ENCODE assay signal across 1 cellular context in the genomic region with DNA sequence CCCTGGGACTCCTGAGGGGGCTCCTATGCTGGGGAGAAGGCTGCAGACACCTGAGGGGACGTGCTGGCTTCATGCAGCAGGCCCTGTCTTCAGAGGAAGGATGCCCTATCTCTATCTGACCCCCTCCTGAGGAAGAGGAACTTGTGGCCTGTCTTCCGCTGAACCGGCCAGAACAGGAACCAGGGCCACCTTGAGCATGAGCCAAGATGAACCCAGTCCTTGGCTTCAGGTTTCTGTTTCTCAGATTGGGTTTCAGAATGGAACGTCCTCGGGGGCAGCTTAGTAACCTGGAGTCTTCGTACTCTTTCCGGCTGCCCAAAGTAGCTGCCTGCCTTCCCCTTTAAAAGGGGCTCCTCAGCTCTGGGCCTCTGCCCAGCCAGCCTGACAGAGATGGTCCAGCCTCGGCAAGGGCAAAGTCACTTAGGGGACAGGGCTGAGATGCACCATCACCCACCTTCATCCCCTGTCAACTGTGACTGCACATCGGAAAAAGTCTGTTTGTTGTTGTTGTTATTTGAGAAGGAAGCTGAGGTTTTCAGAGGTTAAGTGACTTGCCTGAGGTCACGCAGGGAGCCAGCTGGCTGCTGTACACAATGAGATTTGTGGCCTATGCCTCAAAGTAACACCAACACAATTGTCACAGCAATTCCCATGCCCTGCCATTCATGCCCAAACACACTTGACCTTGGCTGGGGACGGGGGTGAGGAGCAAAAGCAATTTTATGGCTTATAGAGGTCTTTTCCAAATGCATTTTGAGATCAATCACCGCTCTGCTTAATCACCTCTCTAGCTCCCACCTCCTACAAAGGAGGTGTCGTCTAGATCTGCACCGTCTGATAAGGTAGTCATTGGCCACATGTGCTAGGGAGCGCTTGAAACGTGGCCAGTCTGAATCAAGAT.
A peak's percentile ranks its signal among the peaks of the same experiment; 100 is the strongest.
TF ChIP-seq lines count a peak whose summit lies in the region.

No MANE protein-coding gene starts in this region.

TF ChIP-seq in HEK293, 187 proteins besides CTCF, POLR2A, EP300 and RAD21 (continued from another document):
- TF ChIP-seq, protein P1, sequence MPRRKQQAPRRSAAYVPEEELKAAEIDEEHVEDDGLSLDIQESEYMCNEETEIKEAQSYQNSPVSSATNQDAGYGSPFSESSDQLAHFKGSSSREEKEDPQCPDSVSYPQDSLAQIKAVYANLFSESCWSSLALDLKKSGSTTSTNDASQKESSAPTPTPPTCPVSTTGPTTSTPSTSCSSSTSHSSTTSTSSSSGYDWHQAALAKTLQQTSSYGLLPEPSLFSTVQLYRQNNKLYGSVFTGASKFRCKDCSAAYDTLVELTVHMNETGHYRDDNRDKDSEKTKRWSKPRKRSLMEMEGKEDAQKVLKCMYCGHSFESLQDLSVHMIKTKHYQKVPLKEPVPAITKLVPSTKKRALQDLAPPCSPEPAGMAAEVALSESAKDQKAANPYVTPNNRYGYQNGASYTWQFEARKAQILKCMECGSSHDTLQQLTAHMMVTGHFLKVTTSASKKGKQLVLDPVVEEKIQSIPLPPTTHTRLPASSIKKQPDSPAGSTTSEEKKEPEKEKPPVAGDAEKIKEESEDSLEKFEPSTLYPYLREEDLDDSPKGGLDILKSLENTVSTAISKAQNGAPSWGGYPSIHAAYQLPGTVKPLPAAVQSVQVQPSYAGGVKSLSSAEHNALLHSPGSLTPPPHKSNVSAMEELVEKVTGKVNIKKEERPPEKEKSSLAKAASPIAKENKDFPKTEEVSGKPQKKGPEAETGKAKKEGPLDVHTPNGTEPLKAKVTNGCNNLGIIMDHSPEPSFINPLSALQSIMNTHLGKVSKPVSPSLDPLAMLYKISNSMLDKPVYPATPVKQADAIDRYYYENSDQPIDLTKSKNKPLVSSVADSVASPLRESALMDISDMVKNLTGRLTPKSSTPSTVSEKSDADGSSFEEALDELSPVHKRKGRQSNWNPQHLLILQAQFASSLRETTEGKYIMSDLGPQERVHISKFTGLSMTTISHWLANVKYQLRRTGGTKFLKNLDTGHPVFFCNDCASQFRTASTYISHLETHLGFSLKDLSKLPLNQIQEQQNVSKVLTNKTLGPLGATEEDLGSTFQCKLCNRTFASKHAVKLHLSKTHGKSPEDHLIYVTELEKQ (tag by site-specific recombination; IDR thresholded peaks at IDR 0.05; ENCODE audit: borderline replicate concordance) = peak; percentile 69; the same call in 1 of the 2 replicates
- TF ChIP-seq FEZF1 (tag by site-specific recombination; IDR thresholded peaks at IDR 0.05) (peak; percentile 91), BCL11A (tag by site-specific recombination; IDR thresholded peaks at IDR 0.05; ENCODE audit: low read depth) (0 out of 2 replicates have a peak, but pooled peaks have one; percentile 63), ZNF629 (tag by site-specific recombination; IDR thresholded peaks at IDR 0.05) (peak; percentile 64; the same call in 1 of the 2 replicates), WT1 (tag by site-specific recombination; IDR thresholded peaks at IDR 0.05) (peak; percentile 63; the same call in 1 of the 2 replicates), ZNF549 (tag by site-specific recombination; IDR thresholded peaks at IDR 0.05) (no peak), SP7 (tag by site-specific recombination; IDR thresholded peaks at IDR 0.05) (peak; percentile 85)
- TF ChIP-seq, protein P2, sequence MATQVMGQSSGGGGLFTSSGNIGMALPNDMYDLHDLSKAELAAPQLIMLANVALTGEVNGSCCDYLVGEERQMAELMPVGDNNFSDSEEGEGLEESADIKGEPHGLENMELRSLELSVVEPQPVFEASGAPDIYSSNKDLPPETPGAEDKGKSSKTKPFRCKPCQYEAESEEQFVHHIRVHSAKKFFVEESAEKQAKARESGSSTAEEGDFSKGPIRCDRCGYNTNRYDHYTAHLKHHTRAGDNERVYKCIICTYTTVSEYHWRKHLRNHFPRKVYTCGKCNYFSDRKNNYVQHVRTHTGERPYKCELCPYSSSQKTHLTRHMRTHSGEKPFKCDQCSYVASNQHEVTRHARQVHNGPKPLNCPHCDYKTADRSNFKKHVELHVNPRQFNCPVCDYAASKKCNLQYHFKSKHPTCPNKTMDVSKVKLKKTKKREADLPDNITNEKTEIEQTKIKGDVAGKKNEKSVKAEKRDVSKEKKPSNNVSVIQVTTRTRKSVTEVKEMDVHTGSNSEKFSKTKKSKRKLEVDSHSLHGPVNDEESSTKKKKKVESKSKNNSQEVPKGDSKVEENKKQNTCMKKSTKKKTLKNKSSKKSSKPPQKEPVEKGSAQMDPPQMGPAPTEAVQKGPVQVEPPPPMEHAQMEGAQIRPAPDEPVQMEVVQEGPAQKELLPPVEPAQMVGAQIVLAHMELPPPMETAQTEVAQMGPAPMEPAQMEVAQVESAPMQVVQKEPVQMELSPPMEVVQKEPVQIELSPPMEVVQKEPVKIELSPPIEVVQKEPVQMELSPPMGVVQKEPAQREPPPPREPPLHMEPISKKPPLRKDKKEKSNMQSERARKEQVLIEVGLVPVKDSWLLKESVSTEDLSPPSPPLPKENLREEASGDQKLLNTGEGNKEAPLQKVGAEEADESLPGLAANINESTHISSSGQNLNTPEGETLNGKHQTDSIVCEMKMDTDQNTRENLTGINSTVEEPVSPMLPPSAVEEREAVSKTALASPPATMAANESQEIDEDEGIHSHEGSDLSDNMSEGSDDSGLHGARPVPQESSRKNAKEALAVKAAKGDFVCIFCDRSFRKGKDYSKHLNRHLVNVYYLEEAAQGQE (tag by site-specific recombination; IDR thresholded peaks at IDR 0.05) = no peak
- TF ChIP-seq, protein P3, sequence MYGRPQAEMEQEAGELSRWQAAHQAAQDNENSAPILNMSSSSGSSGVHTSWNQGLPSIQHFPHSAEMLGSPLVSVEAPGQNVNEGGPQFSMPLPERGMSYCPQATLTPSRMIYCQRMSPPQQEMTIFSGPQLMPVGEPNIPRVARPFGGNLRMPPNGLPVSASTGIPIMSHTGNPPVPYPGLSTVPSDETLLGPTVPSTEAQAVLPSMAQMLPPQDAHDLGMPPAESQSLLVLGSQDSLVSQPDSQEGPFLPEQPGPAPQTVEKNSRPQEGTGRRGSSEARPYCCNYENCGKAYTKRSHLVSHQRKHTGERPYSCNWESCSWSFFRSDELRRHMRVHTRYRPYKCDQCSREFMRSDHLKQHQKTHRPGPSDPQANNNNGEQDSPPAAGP (tag by site-specific recombination; IDR thresholded peaks at IDR 0.05) = peak; percentile 70; the same call in 1 of the 2 replicates
- TF ChIP-seq, protein P4, sequence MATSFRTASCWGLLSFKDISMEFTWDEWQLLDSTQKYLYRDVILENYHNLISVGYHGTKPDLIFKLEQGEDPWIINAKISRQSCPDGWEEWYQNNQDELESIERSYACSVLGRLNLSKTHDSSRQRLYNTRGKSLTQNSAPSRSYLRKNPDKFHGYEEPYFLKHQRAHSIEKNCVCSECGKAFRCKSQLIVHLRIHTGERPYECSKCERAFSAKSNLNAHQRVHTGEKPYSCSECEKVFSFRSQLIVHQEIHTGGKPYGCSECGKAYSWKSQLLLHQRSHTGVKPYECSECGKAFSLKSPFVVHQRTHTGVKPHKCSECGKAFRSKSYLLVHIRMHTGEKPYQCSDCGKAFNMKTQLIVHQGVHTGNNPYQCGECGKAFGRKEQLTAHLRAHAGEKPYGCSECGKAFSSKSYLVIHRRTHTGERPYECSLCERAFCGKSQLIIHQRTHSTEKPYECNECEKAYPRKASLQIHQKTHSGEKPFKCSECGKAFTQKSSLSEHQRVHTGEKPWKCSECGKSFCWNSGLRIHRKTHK (tag by site-specific recombination; IDR thresholded peaks at IDR 0.05) = no peak
- TF ChIP-seq, protein P5, sequence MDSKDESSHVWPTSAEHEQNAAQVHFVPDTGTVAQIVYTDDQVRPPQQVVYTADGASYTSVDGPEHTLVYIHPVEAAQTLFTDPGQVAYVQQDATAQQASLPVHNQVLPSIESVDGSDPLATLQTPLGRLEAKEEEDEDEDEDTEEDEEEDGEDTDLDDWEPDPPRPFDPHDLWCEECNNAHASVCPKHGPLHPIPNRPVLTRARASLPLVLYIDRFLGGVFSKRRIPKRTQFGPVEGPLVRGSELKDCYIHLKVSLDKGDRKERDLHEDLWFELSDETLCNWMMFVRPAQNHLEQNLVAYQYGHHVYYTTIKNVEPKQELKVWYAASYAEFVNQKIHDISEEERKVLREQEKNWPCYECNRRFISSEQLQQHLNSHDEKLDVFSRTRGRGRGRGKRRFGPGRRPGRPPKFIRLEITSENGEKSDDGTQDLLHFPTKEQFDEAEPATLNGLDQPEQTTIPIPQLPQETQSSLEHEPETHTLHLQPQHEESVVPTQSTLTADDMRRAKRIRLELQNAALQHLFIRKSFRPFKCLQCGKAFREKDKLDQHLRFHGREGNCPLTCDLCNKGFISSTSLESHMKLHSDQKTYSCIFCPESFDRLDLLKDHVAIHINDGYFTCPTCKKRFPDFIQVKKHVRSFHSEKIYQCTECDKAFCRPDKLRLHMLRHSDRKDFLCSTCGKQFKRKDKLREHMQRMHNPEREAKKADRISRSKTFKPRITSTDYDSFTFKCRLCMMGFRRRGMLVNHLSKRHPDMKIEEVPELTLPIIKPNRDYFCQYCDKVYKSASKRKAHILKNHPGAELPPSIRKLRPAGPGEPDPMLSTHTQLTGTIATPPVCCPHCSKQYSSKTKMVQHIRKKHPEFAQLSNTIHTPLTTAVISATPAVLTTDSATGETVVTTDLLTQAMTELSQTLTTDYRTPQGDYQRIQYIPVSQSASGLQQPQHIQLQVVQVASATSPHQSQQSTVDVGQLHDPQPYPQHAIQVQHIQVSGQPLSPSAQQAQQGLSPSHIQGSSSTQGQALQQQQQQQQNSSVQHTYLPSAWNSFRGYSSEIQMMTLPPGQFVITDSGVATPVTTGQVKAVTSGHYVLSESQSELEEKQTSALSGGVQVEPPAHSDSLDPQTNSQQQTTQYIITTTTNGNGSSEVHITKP (tag by site-specific recombination; IDR thresholded peaks at IDR 0.05) = no peak; the same call in 1 of the 2 replicates
- TF ChIP-seq, protein P6, sequence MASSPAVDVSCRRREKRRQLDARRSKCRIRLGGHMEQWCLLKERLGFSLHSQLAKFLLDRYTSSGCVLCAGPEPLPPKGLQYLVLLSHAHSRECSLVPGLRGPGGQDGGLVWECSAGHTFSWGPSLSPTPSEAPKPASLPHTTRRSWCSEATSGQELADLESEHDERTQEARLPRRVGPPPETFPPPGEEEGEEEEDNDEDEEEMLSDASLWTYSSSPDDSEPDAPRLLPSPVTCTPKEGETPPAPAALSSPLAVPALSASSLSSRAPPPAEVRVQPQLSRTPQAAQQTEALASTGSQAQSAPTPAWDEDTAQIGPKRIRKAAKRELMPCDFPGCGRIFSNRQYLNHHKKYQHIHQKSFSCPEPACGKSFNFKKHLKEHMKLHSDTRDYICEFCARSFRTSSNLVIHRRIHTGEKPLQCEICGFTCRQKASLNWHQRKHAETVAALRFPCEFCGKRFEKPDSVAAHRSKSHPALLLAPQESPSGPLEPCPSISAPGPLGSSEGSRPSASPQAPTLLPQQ (tag by site-specific recombination; IDR thresholded peaks at IDR 0.05) = peak; percentile 42; the same call in 1 of the 2 replicates
